Comparison of ENCODE assay signal across 23 cellular contexts in genomic region chr2:189409136-189409535, GRCh38. TPM values are rescaled to one million over a fixed set of nuclear protein-coding genes. Genes with fewer than 3 reads are reported as not detected.
DNase-seq lines count a peak whose midpoint lies in the region; ATAC-seq and TF ChIP-seq lines count a peak whose summit lies in the region.
"Had no signal": no experiment of that assay in that cellular context is flagged by ENCODE, and none has a peak within 500 bp of the region (broad histone marks: within the 10 kb centered on the region; RNA-seq: fewer than 3 reads in every experiment).

No MANE protein-coding gene starts in this region.

- 92 to 93% methylated on average over 3 of the region's 3 CpGs for WGBS in sigmoid colon, 2 donors
- WGBS in lower leg skin, 2 donors: 90 to 92% methylated on average over 3 of the region's 3 CpGs

- H3K27ac ChIP-seq in sigmoid colon: peak overlapping the region in 3 of 4 donors; percentile 60 to 84 (median 84)
- H3K27ac ChIP-seq: prostate gland, SJCRH30, thoracic aorta had no signal

- H3K9me3 ChIP-seq in sigmoid colon: no peaks in the 10 kb centered on the region
- H3K9me3 ChIP-seq: Peyer's patch, prostate gland, SJCRH30, thoracic aorta had no signal

- TF ChIP-seq POLR2A in sigmoid colon (IDR thresholded peaks at IDR 0.05) (no peak), lower leg skin (IDR thresholded peaks at IDR 0.05) (no peak)

- no peak for TF ChIP-seq CTCF in fibroblast of mammary gland (conservative IDR thresholded peaks at IDR 0.05; ENCODE audit: control insufficient read depth, insufficient read depth, low read depth, low read length)
- TF ChIP-seq CTCF in sigmoid colon (IDR thresholded peaks at IDR 0.05): no peak
- TF ChIP-seq CTCF in lower leg skin (IDR thresholded peaks at IDR 0.05): no peak

- peak; percentile 50 for DNase-seq in HCEC 1CT
- DNase-seq in fibroblast of mammary gland (ENCODE audit: low read depth): peak; percentile 33
- no peak for DNase-seq in sigmoid colon
- DNase-seq in islet precursor cell: no peak
- DNase-seq in lower leg skin (ENCODE audit: low spot score in 2 of 2): no peak
- DNase-seq: activated CD4-positive, alpha-beta T cell treated with anti-CD3 and anti-CD28 coated beads, Interleukin-2, amount 10 ng/mL, durations not matched to agents 24 days and 14 days; activated naive CD4-positive, alpha-beta T cell treated with anti-CD3 and anti-CD28 coated beads, Interleukin-2, amount 50 U/mL, for 16 hours; CD4-positive, alpha-beta memory T cell; cortex of kidney; DMS 273 treated with DMSO at 0.1 percent for 48 hours; Kasumi-1; midbrain; NCI-H1048; NCI-H2029; Peyer's patch; SJCRH30; small intestine; T-helper 2 cell had no signal

- TF ChIP-seq EP300 in sigmoid colon (IDR thresholded peaks at IDR 0.05): no peak

- no peaks in the 10 kb centered on the region for H3K27me3 ChIP-seq in sigmoid colon
- H3K27me3 ChIP-seq: Peyer's patch, SJCRH30 had no signal

- no peak overlapping the region for H3K4me3 ChIP-seq in fibroblast of mammary gland (ENCODE audit: control insufficient read depth, low read depth, low read length)
- no peak overlapping the region for H3K4me3 ChIP-seq in sigmoid colon
- H3K4me3 ChIP-seq in lower leg skin (ENCODE audit: low read depth, poor library complexity, severe bottlenecking): no peak overlapping the region
- H3K4me3 ChIP-seq: Peyer's patch, prostate gland, SJCRH30, thoracic aorta had no signal

- intact Hi-C loops in sigmoid colon (cut with DNase I) (loop anchor here (5.0 to 10.0 kb wide), 2 partner anchors 72 to 624 kb away; no protein-coding TSS in a partner anchor), lower leg skin (cut with DNase I; ENCODE audit: low total_unique reads) (no loop called here)

- H3K4me1 ChIP-seq in sigmoid colon: peaks cover 0 to 72% (median 50%) of the 10 kb centered on the region in 4 donors
- H3K4me1 ChIP-seq: Peyer's patch, prostate gland had no signal

- no peaks in the 10 kb centered on the region for H3K36me3 ChIP-seq in sigmoid colon
- H3K36me3 ChIP-seq: Peyer's patch, prostate gland, SJCRH30, thoracic aorta had no signal

- ATAC-seq in SK-N-SH treated with all-trans-retinoic acid at 6 μM for 48 hours: no peak
- no peak for ATAC-seq in GM21786 (IDR thresholded peaks at IDR 0.05; ENCODE audit: unreplicated experiment)
- ATAC-seq: stimulated activated memory B cell treated with anti-CD40 and anti-IgM and Interleukin-4, amounts not matched to agents 10 μg/mL and 1 μg/mL and 100 μg/mL, for 72 hours had no signal

TF ChIP-seq in SK-N-SH treated with all-trans-retinoic acid at 6 μM for 48 hours, 23 proteins besides CTCF, POLR2A, EP300 and RAD21:
- TF ChIP-seq CREB5 (CRISPR knock-in tag; IDR thresholded peaks at IDR 0.05; ENCODE audit: low read depth) (0 out of 2 replicates have a peak, but pooled peaks have one; percentile 25), CSRNP3 (CRISPR knock-in tag; IDR thresholded peaks at IDR 0.05) (no peak)

RNA-seq across cellular contexts. Expression of gene WDR75, which starts 32.1 kb away (rescaled TPM):
- total RNA-seq in sigmoid colon (10 to 100 TPM; 25.8 to 43.5 (median 32.4) TPM), lower leg skin (10 to 100 TPM; 20.8 to 38.1 (median 26.4) TPM)
- 10 to 100 TPM in 1 of 3 donors, 1 to 10 TPM in 2; 7.6 to 18.4 (median 9.6) TPM for polyA plus RNA-seq in sigmoid colon

Comparison
In these comparisons a context has a peak if more than half of its experiments do, and no peak if none do; other contexts are left out.
1. DNase-seq: peak in HCEC 1CT (single experiment) and fibroblast of mammary gland (single experiment); none in sigmoid colon (single experiment), islet precursor cell (single experiment) and lower leg skin (0 of 2).